In genomic region chr12:10130042-10130441, GRCh38 we compare ENCODE assay signal across 9 cellular contexts. TPM values are rescaled to one million over a fixed set of nuclear protein-coding genes. Genes with fewer than 3 reads are reported as not detected.
A peak's percentile ranks its signal among the peaks of the same experiment; 100 is the strongest.
DNase-seq lines count a peak whose midpoint lies in the region; ATAC-seq lines count a peak whose summit lies in the region.
"Had no signal": no experiment of that assay in that cellular context is flagged by ENCODE, and none has a peak within 500 bp of the region (broad histone marks: within the 10 kb centered on the region; RNA-seq: fewer than 3 reads in every experiment).

Gene CLEC7A (minus strand): TSS chr12:10130199. CDS start chr12:10130082, 117 bp downstream.

- DNase-seq in left ventricle myocardium superior (no peak), right cardiac atrium (no peak), G401 (ENCODE audit: low spot score) (no peak), neuronal stem cell (ENCODE audit: low spot score) (no peak)
- DNase-seq in activated CD8-positive, alpha-beta memory T cell treated with anti-CD3 and anti-CD28 coated beads, Interleukin-2, amount 50 U/mL, for 4 hours = no peak
- DNase-seq: left cardiac atrium had no signal

- H3K9me3 ChIP-seq in right cardiac atrium (ENCODE audit: control insufficient read depth, low read length) (no peaks in the 10 kb centered on the region), duodenal mucosa (ENCODE audit: control insufficient read depth in 1 of 2, low read length in 2 of 2) (no peaks in the 10 kb centered on the region), thymus (ENCODE audit: control insufficient read depth) (no peaks in the 10 kb centered on the region), neuronal stem cell (replicated peaks in 1 of 2; ENCODE audit: control insufficient read depth in 2 of 2, insufficient read depth in 1 of 2, low read depth in 1 of 2, low read length in 2 of 2) (no peaks in the 10 kb centered on the region)

- H3K23ac ChIP-seq in neuronal stem cell (ENCODE audit: low read depth, low read length, poor library complexity) = no peak within 1 kb of the TSS

- no peak within 1 kb of the TSS for H3K4me2 ChIP-seq in neuronal stem cell (ENCODE audit: insufficient read depth, low read length, poor library complexity, severe bottlenecking)

- H2AK5ac ChIP-seq in neuronal stem cell (ENCODE audit: low read depth, low read length) = no peak within 1 kb of the TSS

- no peaks in the 10 kb centered on the region for H3K36me3 ChIP-seq in duodenal mucosa (ENCODE audit: control insufficient read depth in 1 of 2, insufficient read depth in 2 of 2, low read length in 2 of 2)
- H3K36me3 ChIP-seq in thymus (ENCODE audit: control insufficient read depth, insufficient read depth) = no peaks in the 10 kb centered on the region
- H3K36me3 ChIP-seq in neuronal stem cell (replicated peaks in 1 of 2; ENCODE audit: control insufficient read depth in 2 of 2, insufficient read depth in 2 of 2, low read length in 2 of 2) = no peaks in the 10 kb centered on the region

- H4K91ac ChIP-seq in neuronal stem cell (ENCODE audit: low read depth, low read length, poor library complexity) = no peak within 1 kb of the TSS

- H3K27ac ChIP-seq in right cardiac atrium (ENCODE audit: low read length) (no peak within 1 kb of the TSS), duodenal mucosa (ENCODE audit: low read depth, low read length) (peak within 1 kb of the TSS; percentile 10), thymus (ENCODE audit: low read depth) (no peak within 1 kb of the TSS), neuronal stem cell (replicated peaks; ENCODE audit: low read length) (no peak within 1 kb of the TSS)

- H3K9ac ChIP-seq in duodenal mucosa (ENCODE audit: low read depth in 1 of 2, low read length in 2 of 2) (no peak within 1 kb of the TSS), neuronal stem cell (ENCODE audit: low read depth, low read length, poor library complexity) (no peak within 1 kb of the TSS)

- ATAC-seq in left ventricle myocardium superior (peak; percentile 17), right cardiac atrium (no peak), HG03565 (IDR thresholded peaks at IDR 0.05; ENCODE audit: unreplicated experiment) (peak; percentile 72)

- no peak within 1 kb of the TSS for H3K4me3 ChIP-seq in right cardiac atrium (ENCODE audit: low read length)
- peak within 1 kb of the TSS in 1 of 2 donors; percentile 21 for H3K4me3 ChIP-seq in duodenal mucosa (ENCODE audit: low read depth in 1 of 2, low read length in 2 of 2)
- no peak within 1 kb of the TSS for H3K4me3 ChIP-seq in thymus (ENCODE audit: low read length)
- no peak within 1 kb of the TSS for H3K4me3 ChIP-seq in neuronal stem cell (ENCODE audit: low read length in 2 of 2)

- 64% methylated on average over 1 of the region's 1 CpG for WGBS in right cardiac atrium
- WGBS in thymus = 7% methylated on average over 1 of the region's 1 CpG
- no CpG with 5 or more reads among the region's 1 CpG for WGBS in neuronal stem cell (ENCODE audit: extremely low coverage in 2 of 2, insufficient read length in 2 of 2, insufficient replicate concordance in 1 of 2), 2 donors

- no peaks in the 10 kb centered on the region for H3K79me1 ChIP-seq in neuronal stem cell (ENCODE audit: low read depth, low read length)

- H2BK12ac ChIP-seq in neuronal stem cell (ENCODE audit: low read length) = no peak within 1 kb of the TSS

- no peaks in the 10 kb centered on the region for H3K27me3 ChIP-seq in right cardiac atrium (ENCODE audit: control insufficient read depth, insufficient read depth)
- H3K27me3 ChIP-seq in duodenal mucosa (ENCODE audit: control insufficient read depth in 1 of 2, insufficient read depth in 2 of 2, low read length in 2 of 2) = no peaks in the 10 kb centered on the region
- H3K27me3 ChIP-seq in thymus (ENCODE audit: control insufficient read depth, insufficient read depth) = no peaks in the 10 kb centered on the region
- H3K27me3 ChIP-seq in neuronal stem cell (ENCODE audit: control insufficient read depth in 3 of 3, insufficient read depth in 3 of 3, low read depth in 1 of 3, low read length in 3 of 3) = no peaks in the 10 kb centered on the region

- intact Hi-C loops in left ventricle myocardium superior (cut with micrococcal nuclease) = no loop called here
- intact Hi-C loops in right cardiac atrium (cut with DNase I) = no loop called here

- in situ Hi-C loops in G401 (cut with HindIII; ENCODE audit: low sequenced_read_pairs) = no loop called here

- H2BK5ac ChIP-seq in neuronal stem cell (ENCODE audit: low read length) = no peak within 1 kb of the TSS

- H3K4me1 ChIP-seq in right cardiac atrium (ENCODE audit: control insufficient read depth, insufficient read depth, low read length) (no peaks in the 10 kb centered on the region), duodenal mucosa (ENCODE audit: control insufficient read depth in 1 of 2, insufficient read depth in 2 of 2, low read length in 2 of 2) (no peaks in the 10 kb centered on the region), thymus (ENCODE audit: control insufficient read depth, insufficient read depth, low read length) (no peaks in the 10 kb centered on the region), neuronal stem cell (ENCODE audit: control insufficient read depth in 2 of 2, insufficient read depth in 1 of 2, low read depth in 1 of 2, low read length in 2 of 2) (no peaks in the 10 kb centered on the region)

- no peak within 1 kb of the TSS for H3K14ac ChIP-seq in neuronal stem cell (ENCODE audit: low read length)

- no peak within 1 kb of the TSS for H4K8ac ChIP-seq in neuronal stem cell (ENCODE audit: low read depth, low read length)

- no peak within 1 kb of the TSS for H2BK15ac ChIP-seq in neuronal stem cell (ENCODE audit: low read length)

- H3K4ac ChIP-seq in neuronal stem cell (ENCODE audit: low read length) = no peak within 1 kb of the TSS

- no peak within 1 kb of the TSS for H2AFZ ChIP-seq in neuronal stem cell (ENCODE audit: low read length)

- H3K18ac ChIP-seq in neuronal stem cell (ENCODE audit: low read length) = no peak within 1 kb of the TSS

- no peak within 1 kb of the TSS for H2BK120ac ChIP-seq in neuronal stem cell (ENCODE audit: low read depth, low read length)

RNA-seq across cellular contexts. Expression of gene CLEC7A, which starts in this region (rescaled TPM):
- total RNA-seq in left ventricle myocardium superior (2.8 TPM), right cardiac atrium (10 to 100 TPM in 2 of 4 donors, 1 to 10 TPM in 2; 4.8 to 14.9 (median 10.8) TPM)
- polyA plus RNA-seq in right cardiac atrium (2.4 TPM), thymus (25.5 TPM)
- not detected in 2 replicates for total RNA-seq in G401 (2014; rRNA removed; shearing (Covaris generic))
- polyA plus RNA-seq in neuronal stem cell (2013, experiment 1 of 2) = not detected
- not detected for polyA plus RNA-seq in neuronal stem cell (2013, experiment 2 of 2)

Comparison
In these comparisons a context has a peak if more than half of its experiments do, and no peak if none do; other contexts are left out.
1. ATAC-seq: peak in left ventricle myocardium superior (single experiment) and HG03565 (single experiment); none in right cardiac atrium (0 of 2).